In genomic region chr10:42783181-42783549, GRCh38 we compare ENCODE assay signal across 8 cellular contexts. TPM values are rescaled to one million over a fixed set of nuclear protein-coding genes. Genes with fewer than 3 reads are reported as not detected.
DNase-seq lines count a peak whose midpoint lies in the region; ATAC-seq and TF ChIP-seq lines count a peak whose summit lies in the region.

No MANE protein-coding gene starts in this region.

- peak overlapping the region; percentile 97 for H3K27ac ChIP-seq in Panc1 (ENCODE audit: low read length)
- peak overlapping the region; percentile 84 for H3K27ac ChIP-seq in mammary epithelial cell (ENCODE audit: insufficient read depth, low read depth, low read length)
- peak overlapping the region; percentile 94 to 95 for H3K27ac ChIP-seq in left lung

- peaks cover 36% of the 10 kb centered on the region for H3K4me1 Mint-ChIP-seq in stimulated activated naive CD8-positive, alpha-beta T cell treated with anti-CD3 and anti-CD28 coated beads, Interleukin-15, Interleukin-2, amounts not matched to agents 100 ng/mL and 50 ng/mL, for 24 hours (ENCODE audit: low read depth)

- H3K9me3 Mint-ChIP-seq in stimulated activated naive CD8-positive, alpha-beta T cell treated with anti-CD3 and anti-CD28 coated beads, Interleukin-15, Interleukin-2, amounts not matched to agents 100 ng/mL and 50 ng/mL, for 24 hours, result no peaks in the 10 kb centered on the region

- BruUV-seq in Panc1 (replicated peaks; lab: Mats Ljungman, UMichigan) (TSS peak; percentile 80), mammary epithelial cell (replicated peaks; lab: Mats Ljungman, UMichigan) (TSS peak; percentile 48)

- peaks cover 4% of the 10 kb centered on the region; the same call in 1 of the 2 replicates for H3K4me1 ChIP-seq in Panc1 (ENCODE audit: control insufficient read depth, insufficient read depth, low read length)
- peaks cover 4% of the 10 kb centered on the region for H3K4me1 ChIP-seq in mammary epithelial cell (ENCODE audit: insufficient read depth, low read length)
- peaks cover 6 to 14% of the 10 kb centered on the region in 2 donors for H3K4me1 ChIP-seq in left lung

- CTCF ChIA-PET in Panc1 (lab: Charles Lee) (no interaction called here), mammary epithelial cell (lab: Charles Lee; ENCODE audit: low non-redundant PET) (interaction anchor here (0.7 kb wide), 1 partner anchor 30 kb away, joined by 3 read pairs; no protein-coding TSS in a partner anchor)

- peak overlapping the region; percentile 85 for H3K9ac ChIP-seq in mammary epithelial cell (ENCODE audit: insufficient read depth, low read length)

- intact Hi-C loops in Panc1 (cut with micrococcal nuclease; ENCODE audit: unreplicated experiment) (no loop called here), mammary epithelial cell (cut with micrococcal nuclease) (no loop called here), left lung (cut with DNase I) (no loop called here)

- H3K27me3 ChIP-seq in Panc1 (ENCODE audit: control insufficient read depth, insufficient read depth, low read length), result no peaks in the 10 kb centered on the region
- H3K27me3 ChIP-seq in mammary epithelial cell (ENCODE audit: insufficient read depth, low read length), result no peaks in the 10 kb centered on the region
- H3K27me3 ChIP-seq in left lung, result no peaks in the 10 kb centered on the region

- H3K9me3 ChIP-seq in Panc1 (ENCODE audit: control insufficient read depth, insufficient read depth, low read depth, low read length), result no peaks in the 10 kb centered on the region
- H3K9me3 ChIP-seq in mammary epithelial cell (replicated peaks; ENCODE audit: insufficient read depth, low read length), result no peaks in the 10 kb centered on the region
- H3K9me3 ChIP-seq in left lung, result no peaks in the 10 kb centered on the region

- H3K36me3 ChIP-seq in Panc1 (ENCODE audit: control insufficient read depth, insufficient read depth, low read length) (peaks cover 43% of the 10 kb centered on the region), mammary epithelial cell (ENCODE audit: insufficient read depth, low read length) (peaks cover 23% of the 10 kb centered on the region), left lung (peaks cover 4 to 39% of the 10 kb centered on the region in 2 donors)

- no peak for TF ChIP-seq CTCF in Panc1 (IDR thresholded peaks at IDR 0.05)
- no peak for TF ChIP-seq CTCF in mammary epithelial cell (conservative IDR thresholded peaks at IDR 0.05 in 1 of 2, IDR thresholded peaks at IDR 0.05 in 1 of 2; ENCODE audit: extremely low read depth in 1 of 2, insufficient read depth in 1 of 2, low read depth in 1 of 2, low read length in 2 of 2)
- no peak for TF ChIP-seq CTCF in left lung (IDR thresholded peaks at IDR 0.05)

- peak overlapping the region; percentile 97 for H3K4me2 ChIP-seq in mammary epithelial cell (ENCODE audit: insufficient read depth, low read depth, low read length)

- H3K27me3 Mint-ChIP-seq in stimulated activated naive CD8-positive, alpha-beta T cell treated with anti-CD3 and anti-CD28 coated beads, Interleukin-15, Interleukin-2, amounts not matched to agents 100 ng/mL and 50 ng/mL, for 24 hours, result no peaks in the 10 kb centered on the region

- peak overlapping the region; percentile 82 to 96 for H3K4me3 ChIP-seq in Panc1 (ENCODE audit: low read depth in 2 of 2, low read length in 2 of 2)
- H3K4me3 ChIP-seq in mammary epithelial cell (replicated peaks in 1 of 3; ENCODE audit: insufficient read depth in 1 of 3, low read depth in 2 of 3, low read length in 3 of 3), result peak overlapping the region; percentile 55 to 84 (median 80)
- H3K4me3 ChIP-seq in left lung, result peak overlapping the region; percentile 69 to 80

- H3K79me2 ChIP-seq in mammary epithelial cell (ENCODE audit: insufficient read depth, low read length), result peaks cover 36% of the 10 kb centered on the region

- dilution Hi-C loops in mammary epithelial cell (cut with HindIII; ENCODE audit: low sequenced_read_pairs), result no loop called here

- in situ Hi-C loops in Panc1 (cut with HindIII; ENCODE audit: low pct_unique_long_range_greater_than_20kb, low sequenced_read_pairs) (no loop called here), mammary epithelial cell (cut with MboI; ENCODE audit: low sequenced_read_pairs in 2 of 2) (no loop called here)

- peak; percentile 8 for ATAC-seq in HG02884 (IDR thresholded peaks at IDR 0.05; ENCODE audit: unreplicated experiment)
- peak; percentile 17; the same call in 1 of the 2 replicates for ATAC-seq in Panc1
- ATAC-seq in left lung, result peak; percentile 27
- ATAC-seq in HG02798 (IDR thresholded peaks at IDR 0.05; ENCODE audit: poor library complexity, unreplicated experiment), result no peak

- H3K27ac Mint-ChIP-seq in stimulated activated naive CD8-positive, alpha-beta T cell treated with anti-CD3 and anti-CD28 coated beads, Interleukin-15, Interleukin-2, amounts not matched to agents 100 ng/mL and 50 ng/mL, for 24 hours, result peak overlapping the region; percentile 97

- H3K36me3 Mint-ChIP-seq in stimulated activated naive CD8-positive, alpha-beta T cell treated with anti-CD3 and anti-CD28 coated beads, Interleukin-15, Interleukin-2, amounts not matched to agents 100 ng/mL and 50 ng/mL, for 24 hours (ENCODE audit: low read depth), result peaks cover 34% of the 10 kb centered on the region

- H2AFZ ChIP-seq in mammary epithelial cell (ENCODE audit: low read depth, low read length), result peak overlapping the region; percentile 96

- POLR2A ChIA-PET in Panc1 (lab: Charles Lee), result interaction anchor here (0.6 kb wide), 1 partner anchor 36 kb away, joined by 10 read pairs; no protein-coding TSS in a partner anchor

- H4K20me1 ChIP-seq in mammary epithelial cell (ENCODE audit: insufficient read depth, low read length), result no peaks in the 10 kb centered on the region

- DNase-seq in DMS153 treated with DMSO at 0.1 percent for 48 hours (lab: John Stamatoyannopoulos, UW; ENCODE audit: unreplicated experiment) (peak; percentile 38), Panc1 (ENCODE audit: low read depth, low spot score) (no peak), mammary epithelial cell (peak; percentile 50), left lung (no peak), GDM1 (lab: John Stamatoyannopoulos, UW) (no peak)

- WGBS in mammary epithelial cell (ENCODE audit: low coverage, missing lambda C conversion rate), result 2% methylated on average over 11 of the region's 11 CpGs

- H3K4me3 Mint-ChIP-seq in stimulated activated naive CD8-positive, alpha-beta T cell treated with anti-CD3 and anti-CD28 coated beads, Interleukin-15, Interleukin-2, amounts not matched to agents 100 ng/mL and 50 ng/mL, for 24 hours, result peak overlapping the region; percentile 95

RNA-seq across cellular contexts. Expression of gene BMS1, which starts 0.6 kb away (rescaled TPM):
- total RNA-seq in Panc1 (2021; ENCODE audit: unreplicated experiment) (32.3 TPM), mammary epithelial cell (10 to 100 TPM; 14.3 to 23.5 TPM), left lung (10 to 100 TPM; 11.1 to 15.8 TPM)
- 19.0 TPM for polyA plus RNA-seq in Panc1 (2012; ENCODE audit: insufficient read length)
- polyA plus RNA-seq in mammary epithelial cell, result 5.4 TPM
- polyA minus RNA-seq in mammary epithelial cell, result 19.8 TPM

Comparison
In these comparisons a context has a peak if more than half of its experiments do, and no peak if none do; other contexts are left out.
1. DNase-seq: peak in DMS153 treated with DMSO at 0.1 percent for 48 hours (single experiment) and mammary epithelial cell (single experiment); none in Panc1 (single experiment), left lung (0 of 2) and GDM1 (single experiment).
2. Peak in every context shown above with its lines, with median percentiles within 50 percentile points of each other: H3K27ac ChIP-seq and H3K4me3 ChIP-seq.